In genomic region chr11:86041975-86042378, GRCh38 we compare ENCODE assay signal across 8 cellular contexts. TPM values are rescaled to one million over a fixed set of nuclear protein-coding genes. Genes with fewer than 3 reads are reported as not detected.
A peak's percentile ranks its signal among the peaks of the same experiment; 100 is the strongest.
DNase-seq lines count a peak whose midpoint lies in the region; ATAC-seq and TF ChIP-seq lines count a peak whose summit lies in the region.

No MANE protein-coding gene starts in this region.

- H3K27ac Mint-ChIP-seq in activated CD4-positive, alpha-beta T cell treated with anti-CD3 and anti-CD28 coated beads for 36 hours, result peak overlapping the region; percentile 68
- peak overlapping the region; percentile 60 to 86 (median 80) for H3K27ac Mint-ChIP-seq in IgD-negative memory B cell

- H3K9me3 Mint-ChIP-seq in activated CD4-positive, alpha-beta T cell treated with anti-CD3 and anti-CD28 coated beads for 36 hours (ENCODE audit: low read depth), result no peaks in the 10 kb centered on the region
- H3K9me3 Mint-ChIP-seq in IgD-negative memory B cell, result no peaks in the 10 kb centered on the region

- peak; percentile 75 to 94 (median 90) for TF ChIP-seq CTCF in heart right ventricle (IDR thresholded peaks at IDR 0.05)

- no peaks in the 10 kb centered on the region for H3K27me3 Mint-ChIP-seq in activated CD4-positive, alpha-beta T cell treated with anti-CD3 and anti-CD28 coated beads for 36 hours
- H3K27me3 Mint-ChIP-seq in IgD-negative memory B cell, result no peaks in the 10 kb centered on the region

- CTCF ChIA-PET in activated CD4-positive, alpha-beta T cell treated with anti-CD3 and anti-CD28 coated beads for 36 hours (lab: Charles Lee), result interaction anchor here (0.6 to 4.8 kb wide), 49 partner anchors 10 to 362 kb away, joined by 3 to 57 read pairs (median 4); partner anchors contain the start of genes HIKESHI and PICALM

- intact Hi-C loops in activated CD4-positive, alpha-beta T cell treated with anti-CD3 and anti-CD28 coated beads for 36 hours (cut with DNase I, micrococcal nuclease), result loop anchor here (1.0 to 10.0 kb wide), 7 partner anchors 27 to 553 kb away; partner anchors contain the start of gene PICALM (in 1 of the 2)
- intact Hi-C loops in heart right ventricle (cut with DNase I), result loop anchor here (2.0 to 10.0 kb wide), 7 partner anchors 21 to 153 kb away; partner anchors contain the start of gene PICALM (in 1 of the 10)

- H3K36me3 Mint-ChIP-seq in activated CD4-positive, alpha-beta T cell treated with anti-CD3 and anti-CD28 coated beads for 36 hours (ENCODE audit: low read depth), result peaks cover 21% of the 10 kb centered on the region
- H3K36me3 Mint-ChIP-seq in IgD-negative memory B cell, result no peaks in the 10 kb centered on the region

- H3K4me3 Mint-ChIP-seq in activated CD4-positive, alpha-beta T cell treated with anti-CD3 and anti-CD28 coated beads for 36 hours, result peak overlapping the region; percentile 20
- H3K4me3 Mint-ChIP-seq in IgD-negative memory B cell, result peak overlapping the region in 3 of 4 donors; percentile 5 to 20 (median 14)

- peak; percentile 63 for DNase-seq in activated CD4-positive, alpha-beta T cell treated with anti-CD3 and anti-CD28 coated beads for 36 hours
- DNase-seq in activated CD4-positive, alpha-beta T cell treated with anti-CD3 and anti-CD28 coated beads, Interleukin-2, amount 50 U/mL, for 1 hour, result no peak
- DNase-seq in OCI-M1 (lab: John Stamatoyannopoulos, UW) (peak; percentile 99), amniotic epithelial cell (ENCODE audit: low read depth) (peak; percentile 88), heart right ventricle (peak in 1 of 2 donors; percentile 89), pulmonary artery endothelial cell (ENCODE audit: low read depth, low spot score) (peak; percentile 82)

- peak overlapping the region in 8 of 10 donors; percentile 2 to 79 (median 61) for H3K27ac ChIP-seq in heart right ventricle

- H3K4me1 Mint-ChIP-seq in activated CD4-positive, alpha-beta T cell treated with anti-CD3 and anti-CD28 coated beads for 36 hours, result peaks cover 71% of the 10 kb centered on the region
- H3K4me1 Mint-ChIP-seq in IgD-negative memory B cell, result peaks cover 58 to 66% (median 59%) of the 10 kb centered on the region in 3 donors

- H3K4me1 ChIP-seq in heart right ventricle, result peaks cover 0 to 95% (median 75%) of the 10 kb centered on the region in 9 donors

- peak; percentile 70 for ATAC-seq in activated CD4-positive, alpha-beta T cell treated with anti-CD3 and anti-CD28 coated beads for 36 hours
- ATAC-seq in GM21619 (IDR thresholded peaks at IDR 0.05; ENCODE audit: unreplicated experiment), result peak; percentile 67
- peak; percentile 69 to 94 (median 86) for ATAC-seq in heart right ventricle

- no peaks in the 10 kb centered on the region for H3K9me3 ChIP-seq in heart right ventricle

- H3K36me3 ChIP-seq in heart right ventricle, result peaks cover 0 to 3% (median 0%) of the 10 kb centered on the region in 9 donors

- WGBS in heart right ventricle, 2 donors, result 0% methylated on average over 2 of the region's 2 CpGs

- POLR2A ChIA-PET in activated CD4-positive, alpha-beta T cell treated with anti-CD3 and anti-CD28 coated beads for 36 hours (lab: Charles Lee), result interaction anchor here (0.6 to 1.7 kb wide), 3 partner anchors 24 to 245 kb away, joined by 3 to 9 read pairs (median 4); partner anchors contain the start of gene PICALM

- H3K27me3 ChIP-seq in heart right ventricle, result no peaks in the 10 kb centered on the region

- peak overlapping the region in 7 of 10 donors; percentile 2 to 42 (median 30) for H3K4me3 ChIP-seq in heart right ventricle

RNA-seq across cellular contexts. Expression of gene PICALM, which starts 26.9 kb away (rescaled TPM):
- total RNA-seq in activated CD4-positive, alpha-beta T cell treated with anti-CD3 and anti-CD28 coated beads for 36 hours, result 10 to 100 TPM; 63.8 to 88.3 TPM
- polyA plus RNA-seq in IgD-negative memory B cell (15.2 TPM), heart right ventricle (10 to 100 TPM; 40.7 to 78.0 TPM)
- total RNA-seq in heart right ventricle (100 to 1,000 TPM; 124 to 206 (median 170) TPM), pulmonary artery endothelial cell (265 and 284 TPM in 2 replicates)
